Comparison of ENCODE assay signal across 13 cellular contexts in the genomic region with DNA sequence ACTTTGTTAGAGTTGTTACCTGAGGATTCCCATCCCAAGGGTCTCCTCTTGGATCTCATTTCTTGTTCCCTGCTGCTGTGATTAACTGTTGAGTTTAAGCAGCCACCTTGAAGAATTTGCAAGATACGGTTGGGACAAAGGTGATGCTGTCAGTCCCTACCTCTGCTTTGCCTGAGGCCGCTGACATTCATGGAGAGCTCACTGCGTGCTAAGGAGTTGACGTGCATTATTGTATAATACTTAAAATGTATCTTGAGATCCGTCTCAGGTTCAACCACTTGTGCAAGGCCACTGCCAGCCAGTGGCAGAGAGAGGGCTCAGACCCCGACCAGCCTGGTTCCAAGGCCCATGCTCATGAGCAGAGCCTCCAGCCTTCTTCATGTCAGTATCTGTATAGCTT. TPM values are rescaled to one million over a fixed set of nuclear protein-coding genes. Genes with fewer than 3 reads are reported as not detected.
DNase-seq lines count a peak whose midpoint lies in the region; ATAC-seq and TF ChIP-seq lines count a peak whose summit lies in the region.
"Had no signal": no experiment of that assay in that cellular context is flagged by ENCODE, and none has a peak within 500 bp of the region (broad histone marks: within the 10 kb centered on the region; RNA-seq: fewer than 3 reads in every experiment).

No MANE protein-coding gene starts in this region.

- H3K36me3 Mint-ChIP-seq in activated CD4-positive, alpha-beta T cell treated with anti-CD3 and anti-CD28 coated beads, Interleukin-2, amount 10 ng/mL, durations not matched to agents 7 days and 5 days (ENCODE audit: low read depth) = peaks cover 42% of the 10 kb centered on the region
- H3K36me3 Mint-ChIP-seq in CD14-positive monocyte (peaks cover 48 to 61% of the 10 kb centered on the region in 2 donors), GM23338 (ENCODE audit: low read depth) (peaks cover 7% of the 10 kb centered on the region; the same call in 2 of the 3 replicates)

- H3K14ac ChIP-seq in mesenchymal stem cell (ENCODE audit: low read length in 2 of 2) = no peak overlapping the region

- H3K36me3 ChIP-seq in mesenchymal stem cell (ENCODE audit: control insufficient read depth in 1 of 2, insufficient read depth in 2 of 2, low read depth in 1 of 2, low read length in 2 of 2) (peaks cover 23 to 50% of the 10 kb centered on the region in 2 experiments), GM23338 (ENCODE audit: insufficient read depth) (no peaks in the 10 kb centered on the region)

- H3K4me1 ChIP-seq in mesenchymal stem cell (ENCODE audit: control insufficient read depth, insufficient read depth, low read depth, low read length) (peaks cover 5% of the 10 kb centered on the region), GM23338 (ENCODE audit: insufficient read depth) (no peaks in the 10 kb centered on the region)

- H2BK12ac ChIP-seq in mesenchymal stem cell (ENCODE audit: low read length in 2 of 2) = no peak overlapping the region

- H2BK5ac ChIP-seq in mesenchymal stem cell (ENCODE audit: low read depth, low read length, poor library complexity, severe bottlenecking) = no peak overlapping the region

- H3K9me3 ChIP-seq in mesenchymal stem cell (ENCODE audit: control insufficient read depth, low read length) = no peaks in the 10 kb centered on the region

- intact Hi-C loops in CD14-positive monocyte (cut with micrococcal nuclease) = no loop called here

- no peak overlapping the region for H3K4me2 ChIP-seq in mesenchymal stem cell (ENCODE audit: low read length, poor library complexity, severe bottlenecking)
- H3K4me2 ChIP-seq in GM23338 = no peak overlapping the region

- H3K79me1 ChIP-seq in mesenchymal stem cell (replicated peaks; ENCODE audit: low read length, poor library complexity, severe bottlenecking) = peaks cover 22% of the 10 kb centered on the region

- no peak overlapping the region for H3K23ac ChIP-seq in mesenchymal stem cell (ENCODE audit: low read length in 2 of 2)

- peak overlapping the region; percentile 39 for H3K27ac Mint-ChIP-seq in activated CD4-positive, alpha-beta T cell treated with anti-CD3 and anti-CD28 coated beads, Interleukin-2, amount 10 ng/mL, durations not matched to agents 7 days and 5 days
- H3K27ac Mint-ChIP-seq in CD14-positive monocyte (peak overlapping the region in 4 of 7 donors; percentile 25 to 93 (median 57)), GM23338 (no peak overlapping the region)

- POLR2A ChIA-PET in activated CD4-positive, alpha-beta T cell treated with anti-CD3 and anti-CD28 coated beads, Interleukin-2, amount 10 ng/mL, durations not matched to agents 7 days and 5 days (lab: Charles Lee) = no interaction called here

- CTCF ChIA-PET in activated CD4-positive, alpha-beta T cell treated with anti-CD3 and anti-CD28 coated beads, Interleukin-2, amount 10 ng/mL, durations not matched to agents 7 days and 5 days (lab: Charles Lee) = interaction anchor here (0.6 to 0.8 kb wide), 2 partner anchors 19 to 149 kb away, joined by 3 read pairs; a partner anchor contains a TSS

- H3K4me3 Mint-ChIP-seq in activated CD4-positive, alpha-beta T cell treated with anti-CD3 and anti-CD28 coated beads, Interleukin-2, amount 10 ng/mL, durations not matched to agents 7 days and 5 days = no peak overlapping the region
- H3K4me3 Mint-ChIP-seq in CD14-positive monocyte (no peak overlapping the region), GM23338 (no peak overlapping the region)

- no peaks in the 10 kb centered on the region for H3F3A ChIP-seq in GM23338 (replicated peaks; ENCODE audit: low read depth)

- no peak overlapping the region for H2BK15ac ChIP-seq in mesenchymal stem cell (ENCODE audit: low read depth, poor library complexity, severe bottlenecking)

- peaks cover 28% of the 10 kb centered on the region for H3K4me1 Mint-ChIP-seq in activated CD4-positive, alpha-beta T cell treated with anti-CD3 and anti-CD28 coated beads, Interleukin-2, amount 10 ng/mL, durations not matched to agents 7 days and 5 days
- H3K4me1 Mint-ChIP-seq in CD14-positive monocyte (peaks cover 59% of the 10 kb centered on the region), GM23338 (peaks cover 3% of the 10 kb centered on the region; the same call in 1 of the 3 replicates)

- H3K27me3 Mint-ChIP-seq in activated CD4-positive, alpha-beta T cell treated with anti-CD3 and anti-CD28 coated beads, Interleukin-2, amount 10 ng/mL, durations not matched to agents 7 days and 5 days = no peaks in the 10 kb centered on the region
- H3K27me3 Mint-ChIP-seq in CD14-positive monocyte (ENCODE audit: low read depth in 3 of 3) (no peaks in the 10 kb centered on the region), GM23338 (ENCODE audit: insufficient read depth, low read depth, poor library complexity) (peaks cover 4% of the 10 kb centered on the region)

- peak overlapping the region in 1 of 2 experiments; percentile 71 for H3K4ac ChIP-seq in mesenchymal stem cell (ENCODE audit: low read depth in 1 of 2, low read length in 2 of 2)

- ATAC-seq in GM23338 = no peak
- ATAC-seq in HG03565 (IDR thresholded peaks at IDR 0.05; ENCODE audit: unreplicated experiment) = no peak
- ATAC-seq: K562 had no signal

- H3K4me3 ChIP-seq in mesenchymal stem cell (ENCODE audit: insufficient read depth in 1 of 2, low read depth in 1 of 2, low read length in 2 of 2) (no peak overlapping the region), GM23338 (no peak overlapping the region)
- H3K4me3 ChIP-seq: K562 had no signal

- no peak overlapping the region for H2AK5ac ChIP-seq in mesenchymal stem cell (ENCODE audit: low read length, severe bottlenecking)

- no peak overlapping the region for H3K18ac ChIP-seq in mesenchymal stem cell (ENCODE audit: low read depth in 1 of 2, low read length in 2 of 2)

- 0 out of 2 replicates have a peak, but pooled peaks cover 3% of the 10 kb centered on the region for H4K20me1 ChIP-seq in GM23338 (replicated peaks; ENCODE audit: insufficient read depth)

- H3K9ac ChIP-seq in mesenchymal stem cell (ENCODE audit: low read length) = no peak overlapping the region

- no peak for DNase-seq in activated CD4-positive, alpha-beta T cell treated with anti-CD3 and anti-CD28 coated beads, Interleukin-2, amount 10 ng/mL, durations not matched to agents 7 days and 5 days
- no peak for DNase-seq in activated CD4-positive, alpha-beta T cell treated with anti-CD3 and anti-CD28 coated beads for 4 hours
- DNase-seq in CD14-positive monocyte (ENCODE audit: low spot score) = no peak
- DNase-seq in mesenchymal stem cell = no peak
- no peak for DNase-seq in GM23338 (ENCODE audit: low spot score)
- DNase-seq in NCI-H2029 (lab: John Stamatoyannopoulos, UW) = no peak
- DNase-seq: Calu3, DMS 273 treated with DMSO at 0.1 percent for 48 hours had no signal

- peak overlapping the region; percentile 69 for H4K8ac ChIP-seq in mesenchymal stem cell (ENCODE audit: low read length)

- no peak overlapping the region for H2AFZ ChIP-seq in mesenchymal stem cell (ENCODE audit: low read depth, low read length)
- H2AFZ ChIP-seq in GM23338 = no peak overlapping the region

- peak overlapping the region; percentile 100; the same call in 1 of the 2 replicates for H3K27ac ChIP-seq in VCaP
- H3K27ac ChIP-seq in mesenchymal stem cell (ENCODE audit: low read length, poor library complexity, severe bottlenecking) = no peak overlapping the region
- H3K27ac ChIP-seq in GM23338 (ENCODE audit: low read depth) = no peak overlapping the region
- H3K27ac ChIP-seq: 22Rv1, HL-60 had no signal

- H3K9me2 ChIP-seq in GM23338 (ENCODE audit: insufficient read depth) = no peaks in the 10 kb centered on the region

- no peaks in the 10 kb centered on the region for H3K9me3 Mint-ChIP-seq in activated CD4-positive, alpha-beta T cell treated with anti-CD3 and anti-CD28 coated beads, Interleukin-2, amount 10 ng/mL, durations not matched to agents 7 days and 5 days
- H3K9me3 Mint-ChIP-seq in CD14-positive monocyte = peaks cover 0 to 5% (median 0%) of the 10 kb centered on the region in 7 donors
- H3K9me3 Mint-ChIP-seq in GM23338 = no peaks in the 10 kb centered on the region; the same call in 2 of the 3 replicates

- TF ChIP-seq CTCF in CD14-positive monocyte (IDR thresholded peaks at IDR 0.05) (no peak), VCaP (conservative IDR thresholded peaks at IDR 0.05) (no peak), GM23338 (conservative IDR thresholded peaks at IDR 0.05; ENCODE audit: low read depth in 2 of 2) (no peak)

- H2BK120ac ChIP-seq in mesenchymal stem cell (ENCODE audit: low read depth, low read length) = no peak overlapping the region

- no peak overlapping the region for H4K91ac ChIP-seq in mesenchymal stem cell (ENCODE audit: low read length)

- H3K27me3 ChIP-seq in mesenchymal stem cell (ENCODE audit: control insufficient read depth in 1 of 2, insufficient read depth in 1 of 2, low read length in 2 of 2) = no peaks in the 10 kb centered on the region
- H3K27me3 ChIP-seq in GM23338 (ENCODE audit: insufficient read depth) = no peaks in the 10 kb centered on the region

- no peaks in the 10 kb centered on the region for H3K79me2 ChIP-seq in GM23338 (replicated peaks; ENCODE audit: insufficient read depth)

- WGBS in mesenchymal stem cell = 96% methylated on average over 6 of the region's 6 CpGs

TF ChIP-seq in GM23338, 12 proteins besides CTCF, POLR2A, EP300 and RAD21 (continues in another document):
- TF ChIP-seq POLR2AphosphoS5 (IDR thresholded peaks at IDR 0.05; ENCODE audit: low read depth) = no peak

RNA-seq across cellular contexts. Expression of a gene that starts 14.2 kb away (rescaled TPM):
- 10 to 100 TPM; 24.6 to 24.7 TPM for total RNA-seq in activated CD4-positive, alpha-beta T cell treated with anti-CD3 and anti-CD28 coated beads, Interleukin-2, amount 10 ng/mL, durations not matched to agents 7 days and 5 days
- polyA plus RNA-seq in CD14-positive monocyte (10 to 100 TPM in 1 of 2 donors, 1 to 10 TPM in 1; 6.0 to 11.0 TPM), GM23338 (2016; fragmentation: Nextera tagmentation; extraction: Ambion mirVana) (2.8 and 4.9 TPM in 2 replicates)
- polyA plus RNA-seq in mesenchymal stem cell (2013, experiment 1 of 2) = 1.8 TPM
- polyA plus RNA-seq in mesenchymal stem cell (2013, experiment 2 of 2) = 1.8 TPM
- 9.9 and 18.0 TPM in 2 replicates for total RNA-seq in GM23338 (2014; rRNA removed; shearing (Covaris generic))

RNA-seq across cellular contexts. Expression of a gene that starts 35.9 kb away (rescaled TPM):
- 10 to 100 TPM; 24.4 to 30.9 TPM for total RNA-seq in activated CD4-positive, alpha-beta T cell treated with anti-CD3 and anti-CD28 coated beads, Interleukin-2, amount 10 ng/mL, durations not matched to agents 7 days and 5 days
- under 1 TPM; 0.32 to 0.40 TPM for polyA plus RNA-seq in CD14-positive monocyte
- polyA plus RNA-seq in mesenchymal stem cell (2013, experiment 1 of 2) = 4.1 TPM
- polyA plus RNA-seq in mesenchymal stem cell (2013, experiment 2 of 2) = 4.1 TPM
- 4.0 and 4.6 TPM in 2 replicates for total RNA-seq in GM23338 (2014; rRNA removed; shearing (Covaris generic))
- polyA plus RNA-seq in GM23338 (2016; fragmentation: Nextera tagmentation; extraction: Ambion mirVana) = 8.2 and 8.7 TPM in 2 replicates
- total RNA-seq: K562 had no signal
- polyA plus RNA-seq: K562 had no signal
